1 cellular context compared by ENCODE assay signal in the genomic region with DNA sequence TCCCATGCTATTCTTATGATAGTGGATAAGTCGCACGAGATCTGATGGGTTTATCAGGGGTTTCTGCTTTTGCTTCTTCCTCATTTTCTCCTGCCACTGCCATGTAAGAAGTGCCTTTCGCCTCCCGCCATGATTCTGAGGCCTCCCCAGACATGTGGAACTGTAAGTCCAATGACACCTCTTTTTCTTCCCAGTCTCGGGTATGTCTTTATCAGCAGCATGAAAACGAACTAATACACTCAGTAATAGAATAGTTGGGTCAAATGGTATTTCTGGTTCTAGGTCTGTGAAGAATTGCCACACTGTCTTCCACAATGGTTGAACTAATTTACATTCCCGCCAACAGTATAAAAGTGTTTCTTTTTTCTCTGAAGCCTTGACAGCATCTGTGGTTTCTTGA.
A peak's percentile ranks its signal among the peaks of the same experiment; 100 is the strongest.
TF ChIP-seq lines count a peak whose summit lies in the region.

No MANE protein-coding gene starts in this region.

TF ChIP-seq in GM12878, 131 proteins besides CTCF, POLR2A, EP300 and RAD21:
- peak; percentile 94 for TF ChIP-seq ZBTB33 (IDR thresholded peaks at IDR 0.05)
